21 cellular contexts compared by ENCODE assay signal in the genomic region with DNA sequence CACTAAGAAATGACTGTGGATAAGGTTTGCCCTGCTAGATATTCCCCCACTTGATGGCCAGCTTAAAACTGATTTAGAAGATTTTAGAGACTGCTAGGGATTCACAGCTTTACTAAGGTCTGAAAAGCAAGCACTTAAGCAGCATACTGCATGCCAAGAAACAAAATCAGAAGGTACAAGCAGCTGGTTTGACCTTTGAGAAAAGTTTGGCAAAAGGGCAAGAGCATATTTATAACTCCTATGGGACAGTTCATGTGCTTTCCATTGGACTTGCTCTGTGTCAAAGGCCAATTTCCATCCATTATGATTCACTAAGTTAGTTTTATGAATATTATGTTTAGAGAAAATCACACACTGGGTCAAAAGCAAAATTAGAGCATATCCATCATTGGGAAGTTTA.
DNase-seq lines count a peak whose midpoint lies in the region; ATAC-seq and TF ChIP-seq lines count a peak whose summit lies in the region.
"Had no signal": no experiment of that assay in that cellular context is flagged by ENCODE, and none has a peak within 500 bp of the region (broad histone marks: within the 10 kb centered on the region; RNA-seq: fewer than 3 reads in every experiment).

No MANE protein-coding gene starts in this region.

- intact Hi-C loops in left lung (cut with DNase I): no loop called here
- intact Hi-C loops in dorsolateral prefrontal cortex (cut with DNase I): no loop called here

- H3K36me3 ChIP-seq in left lung (no peaks in the 10 kb centered on the region), subcutaneous abdominal adipose tissue (ENCODE audit: control insufficient read depth in 5 of 5, insufficient read depth in 5 of 5, low read length in 5 of 5) (no peaks in the 10 kb centered on the region), gastroesophageal sphincter (no peaks in the 10 kb centered on the region)
- H3K36me3 ChIP-seq: BE2C had no signal

- H3K4me3 ChIP-seq in fibroblast of mammary gland (ENCODE audit: control insufficient read depth, low read depth, low read length) (no peak overlapping the region), left lung (no peak overlapping the region), subcutaneous abdominal adipose tissue (ENCODE audit: low read depth in 1 of 5, low read length in 5 of 5) (peak overlapping the region in 1 of 5 donors; percentile 18), dorsolateral prefrontal cortex (no peak overlapping the region), coronary artery (no peak overlapping the region), gastroesophageal sphincter (no peak overlapping the region)
- H3K4me3 ChIP-seq: GM12878 had no signal

- H3K27me3 ChIP-seq in left lung: no peaks in the 10 kb centered on the region
- no peaks in the 10 kb centered on the region for H3K27me3 ChIP-seq in subcutaneous abdominal adipose tissue (ENCODE audit: control insufficient read depth in 5 of 5, insufficient read depth in 4 of 5, low read length in 5 of 5)
- peaks cover 0 to 16% (median 0%) of the 10 kb centered on the region in 45 donors for H3K27me3 ChIP-seq in dorsolateral prefrontal cortex
- H3K27me3 ChIP-seq in gastroesophageal sphincter: no peaks in the 10 kb centered on the region
- H3K27me3 ChIP-seq: BE2C had no signal

- peak; percentile 12 for DNase-seq in dedifferentiated amniotic fluid mesenchymal stem cell (ENCODE audit: extremely low spot score)
- DNase-seq in fibroblast of mammary gland (ENCODE audit: low read depth): peak; percentile 1
- DNase-seq in left lung: no peak
- no peak for DNase-seq in dorsolateral prefrontal cortex
- no peak for DNase-seq in coronary artery (ENCODE audit: low spot score)
- DNase-seq: ACHN; BE2C; C1 segment of cervical spinal cord; CD4-positive, CD25-positive, alpha-beta regulatory T cell; CD8-positive, alpha-beta memory T cell; COR-L47; DMS 273 treated with DMSO at 0.1 percent for 48 hours; DND-41; EL; GOT3; H7; HFFc6 had no signal

- H3K27ac ChIP-seq in left lung: no peak overlapping the region
- peak overlapping the region; percentile 74 for H3K27ac ChIP-seq in subcutaneous abdominal adipose tissue (ENCODE audit: low read depth, low read length)
- H3K27ac ChIP-seq in dorsolateral prefrontal cortex: no peak overlapping the region
- H3K27ac ChIP-seq in coronary artery: no peak overlapping the region
- no peak overlapping the region for H3K27ac ChIP-seq in gastroesophageal sphincter

- TF ChIP-seq CTCF in fibroblast of mammary gland (conservative IDR thresholded peaks at IDR 0.05; ENCODE audit: control insufficient read depth, insufficient read depth, low read depth, low read length): no peak
- no peak for TF ChIP-seq CTCF in left lung (IDR thresholded peaks at IDR 0.05)
- no peak for TF ChIP-seq CTCF in dorsolateral prefrontal cortex (IDR thresholded peaks at IDR 0.05 in 54 of 56, conservative IDR thresholded peaks at IDR 0.05 in 2 of 56; ENCODE audit: low read depth in 1 of 56, partially characterized antibody in 56 of 56)
- TF ChIP-seq CTCF in coronary artery (IDR thresholded peaks at IDR 0.05): no peak
- TF ChIP-seq CTCF in gastroesophageal sphincter (IDR thresholded peaks at IDR 0.05): no peak

- no peaks in the 10 kb centered on the region for H3K4me1 ChIP-seq in left lung
- peaks cover 0 to 24% (median 15%) of the 10 kb centered on the region in 5 donors for H3K4me1 ChIP-seq in subcutaneous abdominal adipose tissue (ENCODE audit: control insufficient read depth in 5 of 5, insufficient read depth in 5 of 5, low read length in 5 of 5)
- peaks cover 0 to 10% (median 0%) of the 10 kb centered on the region in 3 donors for H3K4me1 ChIP-seq in gastroesophageal sphincter
- H3K4me1 ChIP-seq: BE2C had no signal

- TF ChIP-seq EP300 in gastroesophageal sphincter (IDR thresholded peaks at IDR 0.05): no peak

- ATAC-seq in left lung: peak; percentile 28
- ATAC-seq in gastroesophageal sphincter: no peak
- ATAC-seq: GM12878, HCT116 had no signal

- H3K9ac ChIP-seq in subcutaneous abdominal adipose tissue (ENCODE audit: low read length in 5 of 5): peak overlapping the region in 1 of 5 donors; percentile 32

- no peak for TF ChIP-seq POLR2A in gastroesophageal sphincter (IDR thresholded peaks at IDR 0.05)

- H3K9me3 ChIP-seq in left lung (no peaks in the 10 kb centered on the region), subcutaneous abdominal adipose tissue (ENCODE audit: control insufficient read depth in 5 of 5, low read length in 5 of 5) (no peaks in the 10 kb centered on the region), gastroesophageal sphincter (no peaks in the 10 kb centered on the region)
- H3K9me3 ChIP-seq: BE2C had no signal

Comparison
In these comparisons a context has a peak if more than half of its experiments do, and no peak if none do; other contexts are left out.
1. DNase-seq: peak in dedifferentiated amniotic fluid mesenchymal stem cell (single experiment) and fibroblast of mammary gland (single experiment); none in left lung (0 of 2), dorsolateral prefrontal cortex (0 of 10) and coronary artery (single experiment).